17 cellular contexts compared by ENCODE assay signal in genomic region chr16:54342001-54342776, GRCh38. TPM values are rescaled to one million over a fixed set of nuclear protein-coding genes. Genes with fewer than 3 reads are reported as not detected.
A peak's percentile ranks its signal among the peaks of the same experiment; 100 is the strongest.
DNase-seq lines count a peak whose midpoint lies in the region; ATAC-seq and TF ChIP-seq lines count a peak whose summit lies in the region.
"Had no signal": no experiment of that assay in that cellular context is flagged by ENCODE, and none has a peak within 500 bp of the region (broad histone marks: within the 10 kb centered on the region; RNA-seq: fewer than 3 reads in every experiment).

No MANE protein-coding gene starts in this region.

- H3K4me1 Mint-ChIP-seq in MCF 10A (ENCODE audit: insufficient read depth, unreplicated experiment) = peaks cover 26% of the 10 kb centered on the region

- H3K4me3 ChIP-seq in skin epidermis (no peak overlapping the region), Karpas-422 (ENCODE audit: low read length) (no peak overlapping the region)
- H3K4me3 ChIP-seq: neural progenitor cell had no signal

- peak overlapping the region; percentile 83 for H3K27ac Mint-ChIP-seq in MCF 10A (ENCODE audit: low read depth, unreplicated experiment)
- H3K27ac Mint-ChIP-seq: activated CD8-positive, alpha-beta T cell treated with anti-CD3 and anti-CD28 coated beads for 36 hours; activated T-helper 2 cell treated with anti-CD3 and anti-CD28 coated beads, Interferon-gamma antibody, Interleukin-2, Interleukin-4, amounts not matched to agents 10 μg/mL and 5 μg/mL and 100 μg/mL, durations not matched to agents 14 hours and 24 hours and 36 hours; neural progenitor cell had no signal

- H3K9me3 Mint-ChIP-seq in MCF 10A (ENCODE audit: unreplicated experiment) = no peaks in the 10 kb centered on the region
- H3K9me3 Mint-ChIP-seq: activated CD8-positive, alpha-beta T cell treated with anti-CD3 and anti-CD28 coated beads for 36 hours; activated T-helper 2 cell treated with anti-CD3 and anti-CD28 coated beads, Interferon-gamma antibody, Interleukin-2, Interleukin-4, amounts not matched to agents 10 μg/mL and 5 μg/mL and 100 μg/mL, durations not matched to agents 14 hours and 24 hours and 36 hours had no signal

- H3K9me3 ChIP-seq in Karpas-422 (ENCODE audit: low read length) = no peaks in the 10 kb centered on the region

- DNase-seq in HS-5 (ENCODE audit: low read depth) (peak; percentile 80), MCF 10A (ENCODE audit: unreplicated experiment) (peak; percentile 87), foreskin keratinocyte (peak; percentile 43 to 75), NCI-H2107 (lab: John Stamatoyannopoulos, UW) (no peak), Karpas-422 (no peak)
- DNase-seq: activated CD8-positive, alpha-beta T cell treated with anti-CD3 and anti-CD28 coated beads for 36 hours; foreskin melanocyte; H9; mesendoderm; NCI-H1105; stimulated activated naive CD4-positive, alpha-beta T cell; WERI-Rb-1 had no signal

- H3K27me3 ChIP-seq in foreskin keratinocyte = no peaks in the 10 kb centered on the region
- no peaks in the 10 kb centered on the region for H3K27me3 ChIP-seq in Karpas-422 (ENCODE audit: low read length)
- H3K27me3 ChIP-seq: neural progenitor cell had no signal

- H3K4me3 Mint-ChIP-seq in MCF 10A (ENCODE audit: unreplicated experiment) = peak overlapping the region; percentile 40
- H3K4me3 Mint-ChIP-seq: activated CD8-positive, alpha-beta T cell treated with anti-CD3 and anti-CD28 coated beads for 36 hours; H9; neural progenitor cell had no signal

- ATAC-seq in foreskin keratinocyte (peak; percentile 75), GM21786 (IDR thresholded peaks at IDR 0.05; ENCODE audit: unreplicated experiment) (no peak), GM18873 (IDR thresholded peaks at IDR 0.05; ENCODE audit: low FRiP score, unreplicated experiment) (no peak)
- ATAC-seq: activated CD8-positive, alpha-beta T cell treated with anti-CD3 and anti-CD28 coated beads for 36 hours had no signal

- peak overlapping the region; percentile 47 for H3K27ac ChIP-seq in foreskin keratinocyte
- peak overlapping the region in 19 of 21 experiments; percentile 15 to 82 (median 58) for H3K27ac ChIP-seq in skin epidermis
- H3K27ac ChIP-seq in Karpas-422 (ENCODE audit: low read length) = no peak overlapping the region
- H3K27ac ChIP-seq: neural progenitor cell, WERI-Rb-1 had no signal

- no peak overlapping the region for H3K9ac ChIP-seq in Karpas-422 (ENCODE audit: low read length)
- H3K9ac ChIP-seq: neural progenitor cell had no signal

- no peak overlapping the region for H3K4me2 ChIP-seq in Karpas-422 (ENCODE audit: low read depth, low read length, poor library complexity, severe bottlenecking)
- H3K4me2 ChIP-seq: neural progenitor cell had no signal

- H3K27me3 Mint-ChIP-seq in MCF 10A (ENCODE audit: insufficient read depth, unreplicated experiment) = no peaks in the 10 kb centered on the region

- no peaks in the 10 kb centered on the region for H3K9me2 ChIP-seq in Karpas-422 (replicated peaks; ENCODE audit: insufficient read depth, low read length)

- POLR2A ChIA-PET in MCF 10A (lab: Yijun Ruan, JAX) = interaction anchor here (0.6 to 3.6 kb wide), 13 partner anchors 13 to 587 kb away, joined by 3 to 31 read pairs (median 5); partner anchors contain the start of gene IRX3

- H2AFZ ChIP-seq in Karpas-422 (ENCODE audit: low read length) = no peak overlapping the region
- H2AFZ ChIP-seq: neural progenitor cell had no signal

- H3K36me3 ChIP-seq in Karpas-422 (ENCODE audit: insufficient read depth, low read length) = no peaks in the 10 kb centered on the region
- H3K36me3 ChIP-seq: neural progenitor cell, WERI-Rb-1 had no signal

- BruUV-seq in MCF 10A (replicated peaks; lab: Mats Ljungman, UMichigan) = no TSS peak

- H3K4me1 ChIP-seq in foreskin keratinocyte = peaks cover 11% of the 10 kb centered on the region
- H3K4me1 ChIP-seq in Karpas-422 (ENCODE audit: low read length) = no peaks in the 10 kb centered on the region

- H3K79me2 ChIP-seq in Karpas-422 (ENCODE audit: low read length) = no peaks in the 10 kb centered on the region

- H4K20me1 ChIP-seq in Karpas-422 (ENCODE audit: insufficient read depth, low read depth, low read length) = no peaks in the 10 kb centered on the region

- CTCF ChIA-PET in MCF 10A (lab: Yijun Ruan, JAX) = interaction anchor here (0.9 kb wide), 1 partner anchor 61 kb away, joined by 3 read pairs; no protein-coding TSS in a partner anchor

- H3K36me3 Mint-ChIP-seq in MCF 10A (ENCODE audit: insufficient read depth, unreplicated experiment) = no peaks in the 10 kb centered on the region
- H3K36me3 Mint-ChIP-seq: neural progenitor cell had no signal

- TF ChIP-seq CTCF in MCF 10A (IDR thresholded peaks at IDR 0.05; ENCODE audit: unreplicated experiment) = no peak
- no peak for TF ChIP-seq CTCF in foreskin keratinocyte (conservative IDR thresholded peaks at IDR 0.05)

- intact Hi-C loops in MCF 10A (cut with micrococcal nuclease) = no loop called here

RNA-seq across cellular contexts. Expression of gene IRX3, which starts 55.6 kb away (rescaled TPM):
- total RNA-seq in MCF 10A (2022) (15.7 and 17.6 TPM in 2 replicates), foreskin keratinocyte (4.3 and 5.1 TPM in 2 replicates)
- polyA plus RNA-seq in foreskin keratinocyte = 4.1 and 4.4 TPM in 2 replicates
- not detected in 2 replicates for total RNA-seq in Karpas-422 (2014; rRNA removed; shearing (Covaris generic); ENCODE audit: low replicate concordance)
- total RNA-seq: activated CD8-positive, alpha-beta T cell treated with anti-CD3 and anti-CD28 coated beads for 36 hours had no signal

Comparison
In these comparisons a context has a peak if more than half of its experiments do, and no peak if none do; other contexts are left out.
1. DNase-seq: peak in HS-5 (single experiment), MCF 10A (single experiment) and foreskin keratinocyte (2 of 2); none in NCI-H2107 (single experiment) and Karpas-422 (single experiment).